Comparison of ENCODE assay signal across 16 cellular contexts in genomic region chr12:97573901-97574300, GRCh38.
"Had no signal": no experiment of that assay in that cellular context is flagged by ENCODE, and none has a peak within 500 bp of the region (broad histone marks: within the 10 kb centered on the region; RNA-seq: fewer than 3 reads in every experiment).

No MANE protein-coding gene starts in this region.

- DNase-seq: effector memory CD4-positive, alpha-beta T cell; esophagus squamous epithelium; gastrocnemius medialis; islet precursor cell; mucosa of descending colon; naive thymus-derived CD8-positive, alpha-beta T cell; psoas muscle; stimulated activated CD4-positive, alpha-beta T cell treated with anti-CD3 and anti-CD28 coated beads, Interleukin-2, amount 100 ng/mL, for 24 hours; stimulated activated naive CD4-positive, alpha-beta T cell; stomach; substantia nigra; trophoblast cell had no signal

- H3K27me3 ChIP-seq: esophagus squamous epithelium, gastrocnemius medialis, neutrophil, stomach had no signal

- H3K4me3 ChIP-seq: esophagus squamous epithelium, gastrocnemius medialis, mucosa of descending colon, psoas muscle, stomach, thoracic aorta had no signal

- H3K4me1 ChIP-seq: gastrocnemius medialis, psoas muscle had no signal

- H3K27ac ChIP-seq: esophagus squamous epithelium, gastrocnemius medialis, neutrophil, psoas muscle, stomach, thoracic aorta had no signal

- H3K9me3 ChIP-seq: esophagus squamous epithelium, gastrocnemius medialis, mucosa of descending colon, neutrophil, psoas muscle, stomach, thoracic aorta had no signal

- H3K36me3 ChIP-seq: esophagus squamous epithelium, gastrocnemius medialis, neutrophil, stomach, thoracic aorta had no signal

- ATAC-seq: gastrocnemius medialis; left lobe of liver; mucosa of descending colon; naive thymus-derived CD8-positive, alpha-beta T cell; psoas muscle; sciatic nerve had no signal
